In the genomic region with DNA sequence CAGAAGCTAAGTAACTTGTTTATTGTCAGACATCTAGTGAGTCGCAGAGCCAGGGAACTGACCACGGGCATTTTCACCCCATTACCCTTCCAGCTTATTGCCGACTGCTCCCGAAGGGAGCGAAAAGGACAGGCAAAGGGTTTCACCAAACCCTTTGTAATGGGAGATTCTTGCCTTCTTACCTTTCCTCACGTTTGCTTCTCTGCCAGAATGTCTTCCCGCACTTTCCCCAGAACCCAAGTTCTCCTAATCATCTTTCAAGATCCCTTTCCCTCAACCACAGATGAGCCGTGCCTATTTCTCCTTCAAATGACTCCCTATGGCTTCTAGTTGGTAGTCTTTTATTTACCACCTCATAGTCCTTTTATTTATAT, we compare ENCODE assay signal across 9 cellular contexts. TPM values are rescaled to one million over a fixed set of nuclear protein-coding genes. Genes with fewer than 3 reads are reported as not detected.
DNase-seq lines count a peak whose midpoint lies in the region; ATAC-seq and TF ChIP-seq lines count a peak whose summit lies in the region.
"Had no signal": no experiment of that assay in that cellular context is flagged by ENCODE, and none has a peak within 500 bp of the region (broad histone marks: within the 10 kb centered on the region; RNA-seq: fewer than 3 reads in every experiment).

No MANE protein-coding gene starts in this region.

- peak overlapping the region; percentile 91 to 94 for H3K4me3 ChIP-seq in duodenal mucosa (ENCODE audit: low read depth in 1 of 2, low read length in 2 of 2)

- no peaks in the 10 kb centered on the region for H3K9me3 Mint-ChIP-seq in natural killer cell

- H3K9me3 ChIP-seq in duodenal mucosa (ENCODE audit: control insufficient read depth in 1 of 2, low read length in 2 of 2) = no peaks in the 10 kb centered on the region

- no peaks in the 10 kb centered on the region for H3K27me3 ChIP-seq in duodenal mucosa (ENCODE audit: control insufficient read depth in 1 of 2, insufficient read depth in 2 of 2, low read length in 2 of 2)

- H3K36me3 ChIP-seq in duodenal mucosa (ENCODE audit: control insufficient read depth in 1 of 2, insufficient read depth in 2 of 2, low read length in 2 of 2) = peaks cover 6 to 12% of the 10 kb centered on the region in 2 donors

- no peaks in the 10 kb centered on the region for H3K36me3 Mint-ChIP-seq in natural killer cell

- H3K4me3 Mint-ChIP-seq in natural killer cell = peak overlapping the region; percentile 99

- no peak for TF ChIP-seq CTCF in natural killer cell (IDR thresholded peaks at IDR 0.05)

- peak overlapping the region; percentile 90 for H3K27ac ChIP-seq in duodenal mucosa (ENCODE audit: low read depth, low read length)

- H3K9ac ChIP-seq in duodenal mucosa (ENCODE audit: low read depth in 1 of 2, low read length in 2 of 2) = peak overlapping the region; percentile 89 to 94

- H3K27ac Mint-ChIP-seq in natural killer cell = peak overlapping the region; percentile 97 to 99

- ATAC-seq in natural killer cell = no peak
- no peak for ATAC-seq in HG03196 (IDR thresholded peaks at IDR 0.05; ENCODE audit: unreplicated experiment)
- ATAC-seq in HG03175 (IDR thresholded peaks at IDR 0.05; ENCODE audit: unreplicated experiment) = no peak

- H3K4me1 ChIP-seq in duodenal mucosa (ENCODE audit: control insufficient read depth in 1 of 2, insufficient read depth in 2 of 2, low read length in 2 of 2) = peaks cover 29 to 31% of the 10 kb centered on the region in 2 donors

- DNase-seq in D341Med (ENCODE audit: low spot score) = peak; percentile 30
- DNase-seq in NCI-H69 (lab: John Stamatoyannopoulos, UW) = peak; percentile 25
- no peak for DNase-seq in natural killer cell
- no peak for DNase-seq in kidney tubule cell (ENCODE audit: low spot score)
- DNase-seq in NCI-H187 treated with DMSO at 0.1 percent for 48 hours (lab: John Stamatoyannopoulos, UW) = no peak

- peaks cover 53 to 55% of the 10 kb centered on the region in 2 donors for H3K4me1 Mint-ChIP-seq in natural killer cell

- intact Hi-C loops in natural killer cell (cut with micrococcal nuclease) = loop anchor here (1.0 kb wide), 2 partner anchors 31 to 80 kb away; partner anchors contain the start of genes AASDH and PAICS

- no peaks in the 10 kb centered on the region for H3K27me3 Mint-ChIP-seq in natural killer cell (ENCODE audit: low read depth in 2 of 2)

RNA-seq across cellular contexts. Expression of gene SRP72, which starts 0.5 kb away (rescaled TPM):
- total RNA-seq in natural killer cell = 100 to 1,000 TPM; 102 to 131 (median 120) TPM

RNA-seq across cellular contexts. Expression of gene PAICS, which starts 30.8 kb away (rescaled TPM):
- 10 to 100 TPM; 15.8 to 20.0 (median 17.6) TPM for total RNA-seq in natural killer cell

RNA-seq across cellular contexts. Expression of gene PPAT, which starts 31.5 kb away (rescaled TPM):
- 1 to 10 TPM; 4.3 to 8.9 (median 6.2) TPM for total RNA-seq in natural killer cell

RNA-seq across cellular contexts. Expression of gene ARL9, which starts 38.7 kb away (rescaled TPM):
- under 1 TPM in 2 of 3 donors, not detected in 1; 0.27 to 0.49 TPM for total RNA-seq in natural killer cell
- total RNA-seq: NCI-H460 had no signal

Comparison
In these comparisons a context has a peak if more than half of its experiments do, and no peak if none do; other contexts are left out.
1. DNase-seq: peak in D341Med (single experiment) and NCI-H69 (single experiment); none in natural killer cell (single experiment), kidney tubule cell (single experiment) and NCI-H187 treated with DMSO at 0.1 percent for 48 hours (single experiment).